22 cellular contexts compared by ENCODE assay signal in genomic region chr4:18524667-18525066, GRCh38.
"Had no signal": no experiment of that assay in that cellular context is flagged by ENCODE, and none has a peak within 500 bp of the region (broad histone marks: within the 10 kb centered on the region; RNA-seq: fewer than 3 reads in every experiment).

No MANE protein-coding gene starts in this region.

- DNase-seq: activated B cell treated with CpG ODN at 0.5 μM for 24 hours; activated CD4-positive, alpha-beta T cell treated with anti-CD3 and anti-CD28 coated beads for 1 hour; activated CD4-positive, alpha-beta T cell treated with anti-CD3 and anti-CD28 coated beads, Interleukin-2, amount 10 ng/mL, durations not matched to agents 24 days and 14 days; activated CD4-positive, alpha-beta T cell treated with anti-CD3 and anti-CD28 coated beads, Interleukin-2, amount 50 U/mL, for 48 hours; activated CD8-positive, alpha-beta memory T cell treated with anti-CD3 and anti-CD28 coated beads, Interleukin-2, amount 10 ng/mL, durations not matched to agents 7 days and 5 days; activated effector memory CD4-positive, alpha-beta T cell treated with anti-CD3 and anti-CD28 coated beads, Interleukin-2, amount 50 U/mL, for 16 hours; activated naive CD4-positive, alpha-beta T cell treated with Interleukin-2 at 50 U/mL for 16 hours; activated T-cell treated with anti-CD3 and anti-CD28 coated beads, Interleukin-2, amount 50 U/mL, for 24 hours; cerebellar nuclear complex; NCI-H1105; NCI-H1436 treated with DMSO at 0.1 percent for 48 hours; NCI-H187; NCI-H345; NCI-H510A; NCI-H526 treated with DMSO at 0.1 percent for 48 hours; PC-9; SHP77 treated with DMSO at 0.1 percent for 48 hours; T-cell; T-helper 2 cell; T1000 had no signal

- H3K27ac ChIP-seq: KMS-11, PC-9 had no signal

- H3K4me3 ChIP-seq: PC-9 had no signal

- FAIRE-seq: TTC549 had no signal

- ATAC-seq: activated CD8-positive, alpha-beta memory T cell treated with anti-CD3 and anti-CD28 coated beads, Interleukin-2, amount 10 ng/mL, durations not matched to agents 7 days and 5 days; T-cell had no signal
